ENCODE assay signal across 10 cellular contexts in the genomic region with DNA sequence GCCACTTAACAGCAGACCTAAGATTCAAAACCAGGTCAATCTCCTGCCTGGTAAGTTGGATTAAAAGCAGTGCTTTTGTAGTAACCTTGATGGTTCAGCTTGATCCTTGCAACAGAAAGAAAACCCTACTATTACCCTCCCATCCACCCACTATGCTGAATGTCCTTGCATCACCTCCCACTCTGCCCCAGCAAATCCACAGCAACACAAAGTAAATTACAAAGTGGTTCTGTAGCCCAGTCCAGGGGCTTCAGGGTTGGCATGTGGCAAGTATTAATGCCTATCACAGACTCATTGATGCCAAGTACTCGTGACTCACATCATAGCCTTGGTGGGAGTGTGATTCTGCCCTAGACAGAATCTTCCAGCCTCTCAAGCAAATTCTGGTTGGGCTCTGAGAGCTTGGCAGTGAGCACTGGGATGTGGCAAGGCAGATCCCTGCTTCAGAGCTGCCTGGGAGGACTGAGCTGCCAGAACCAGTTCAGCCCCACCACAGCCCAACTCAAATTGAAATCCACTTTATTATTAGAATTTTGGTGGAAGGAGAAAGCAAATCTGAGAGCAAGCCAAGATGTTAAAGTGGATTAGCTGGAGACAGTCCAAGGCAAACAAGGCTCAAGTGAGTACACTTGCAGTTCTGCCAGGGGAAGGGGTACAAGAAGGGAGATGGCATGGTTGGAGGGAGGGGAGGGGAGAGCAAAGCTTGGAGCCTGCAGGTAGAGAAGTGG.
DNase-seq lines count a peak whose midpoint lies in the region; ATAC-seq and TF ChIP-seq lines count a peak whose summit lies in the region.
"Had no signal": no experiment of that assay in that cellular context is flagged by ENCODE, and none has a peak within 500 bp of the region (broad histone marks: within the 10 kb centered on the region; RNA-seq: fewer than 3 reads in every experiment).

No MANE protein-coding gene starts in this region.

- CTCF ChIA-PET in RWPE1 (lab: Yijun Ruan, JAX) (interaction anchor here (1.4 kb wide), 1 partner anchor 12 kb away, joined by 3 read pairs; no protein-coding TSS in a partner anchor), T-cell (lab: Charles Lee) (interaction anchor here in 1 of 2 donors (0.6 kb wide), 1 partner anchor 360 kb away, joined by 3 read pairs; no protein-coding TSS in a partner anchor)

- no peak overlapping the region for H3K4me3 Mint-ChIP-seq in stimulated activated effector memory CD8-positive, alpha-beta T cell treated with anti-CD3 and anti-CD28 coated beads, Interleukin-12 subunit alpha, Interleukin-12 subunit beta, amount 100 ng/mL, for 72 hours
- H3K4me3 Mint-ChIP-seq in T-cell = no peak overlapping the region

- H3K27me3 Mint-ChIP-seq in T-cell = peaks cover 19 to 28% of the 10 kb centered on the region in 2 donors

- H3K36me3 Mint-ChIP-seq in stimulated activated effector memory CD8-positive, alpha-beta T cell treated with anti-CD3 and anti-CD28 coated beads, Interleukin-12 subunit alpha, Interleukin-12 subunit beta, amount 100 ng/mL, for 72 hours = no peaks in the 10 kb centered on the region
- H3K36me3 Mint-ChIP-seq in T-cell = no peaks in the 10 kb centered on the region

- TF ChIP-seq CTCF in RWPE1 (conservative IDR thresholded peaks at IDR 0.05; ENCODE audit: low read depth) (no peak), fibroblast of mammary gland (conservative IDR thresholded peaks at IDR 0.05; ENCODE audit: control insufficient read depth, insufficient read depth, low read depth, low read length) (no peak)

- H3K27ac Mint-ChIP-seq in stimulated activated effector memory CD8-positive, alpha-beta T cell treated with anti-CD3 and anti-CD28 coated beads, Interleukin-12 subunit alpha, Interleukin-12 subunit beta, amount 100 ng/mL, for 72 hours = no peak overlapping the region
- no peak overlapping the region for H3K27ac Mint-ChIP-seq in T-cell

- peaks cover 4% of the 10 kb centered on the region for H3K9me3 Mint-ChIP-seq in stimulated activated effector memory CD8-positive, alpha-beta T cell treated with anti-CD3 and anti-CD28 coated beads, Interleukin-12 subunit alpha, Interleukin-12 subunit beta, amount 100 ng/mL, for 72 hours
- H3K9me3 Mint-ChIP-seq in T-cell = no peaks in the 10 kb centered on the region

- no peak for TF ChIP-seq POLR2A in erythroblast (IDR thresholded peaks at IDR 0.05; ENCODE audit: low read length)

- no peak overlapping the region for H3K4me3 ChIP-seq in fibroblast of mammary gland (ENCODE audit: control insufficient read depth, low read depth, low read length)

- POLR2A ChIA-PET in RWPE1 (lab: Yijun Ruan, JAX; ENCODE audit: low non-redundant PET) (no interaction called here), T-cell (lab: Charles Lee) (no interaction called here)

- DNase-seq in DMS53 (lab: John Stamatoyannopoulos, UW) = peak; percentile 23
- DNase-seq in DMS53 treated with DMSO at 0.1 percent for 48 hours (lab: John Stamatoyannopoulos, UW; ENCODE audit: unreplicated experiment) = no peak
- no peak for DNase-seq in RWPE1 (ENCODE audit: low spot score)
- peak; percentile 35 for DNase-seq in fibroblast of mammary gland (ENCODE audit: low read depth)
- DNase-seq in stimulated activated effector memory CD8-positive, alpha-beta T cell treated with anti-CD3 and anti-CD28 coated beads, Interleukin-12 subunit alpha, Interleukin-12 subunit beta, amount 100 ng/mL, for 72 hours (ENCODE audit: low spot score in 2 of 2) = no peak
- no peak for DNase-seq in NCI-H2107 (lab: John Stamatoyannopoulos, UW)
- no peak for DNase-seq in erythroblast (lab: John Stamatoyannopoulos, UW)
- DNase-seq in T-cell = no peak
- DNase-seq: T-helper 1 cell had no signal

- H3K27ac ChIP-seq in RWPE1 = peak overlapping the region; percentile 54

- no peaks in the 10 kb centered on the region for H3K4me1 Mint-ChIP-seq in stimulated activated effector memory CD8-positive, alpha-beta T cell treated with anti-CD3 and anti-CD28 coated beads, Interleukin-12 subunit alpha, Interleukin-12 subunit beta, amount 100 ng/mL, for 72 hours
- no peaks in the 10 kb centered on the region for H3K4me1 Mint-ChIP-seq in T-cell

- ATAC-seq in stimulated activated effector memory CD8-positive, alpha-beta T cell treated with anti-CD3 and anti-CD28 coated beads, Interleukin-12 subunit alpha, Interleukin-12 subunit beta, amount 100 ng/mL, for 72 hours = peak; percentile 24
- no peak for ATAC-seq in T-cell (replicated peaks in 1 of 4)
- ATAC-seq: sciatic nerve had no signal

Comparison
In these comparisons a context has a peak if more than half of its experiments do, and no peak if none do; other contexts are left out.
1. DNase-seq: peak in DMS53 (single experiment) and fibroblast of mammary gland (single experiment); none in DMS53 treated with DMSO at 0.1 percent for 48 hours (single experiment), RWPE1 (single experiment), stimulated activated effector memory CD8-positive, alpha-beta T cell treated with anti-CD3 and anti-CD28 coated beads, Interleukin-12 subunit alpha, Interleukin-12 subunit beta, amount 100 ng/mL, for 72 hours (0 of 2), NCI-H2107 (single experiment), erythroblast (0 of 2) and T-cell (0 of 34).